Comparison of ENCODE assay signal across 14 cellular contexts in the genomic region with DNA sequence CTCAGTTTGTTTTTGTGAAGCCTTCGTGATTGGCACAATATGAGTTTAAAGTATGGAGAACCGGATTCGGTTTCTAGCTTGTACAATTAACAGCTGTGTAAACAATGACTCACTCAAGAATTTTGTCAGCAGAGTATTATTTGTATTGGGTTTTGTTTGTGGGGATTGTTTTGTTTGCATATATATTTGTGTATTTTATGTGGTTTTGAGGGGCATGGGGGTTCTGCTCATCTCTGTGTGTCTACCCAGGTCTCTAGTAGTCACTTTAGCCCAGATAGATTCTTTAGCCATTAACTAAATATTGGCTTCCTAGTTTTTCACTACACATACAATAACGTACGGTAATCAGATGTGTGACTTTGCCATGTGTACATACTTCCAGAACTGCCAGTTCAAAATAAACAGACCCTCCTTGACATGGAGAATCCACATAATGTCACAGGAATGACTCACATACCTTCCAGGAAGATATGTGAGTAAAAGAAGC. TPM values are rescaled to one million over a fixed set of nuclear protein-coding genes. Genes with fewer than 3 reads are reported as not detected.
DNase-seq lines count a peak whose midpoint lies in the region; ATAC-seq, FAIRE-seq and TF ChIP-seq lines count a peak whose summit lies in the region.
"Had no signal": no experiment of that assay in that cellular context is flagged by ENCODE, and none has a peak within 500 bp of the region (broad histone marks: within the 10 kb centered on the region; RNA-seq: fewer than 3 reads in every experiment).

No MANE protein-coding gene starts in this region.

- H3K27me3 Mint-ChIP-seq in naive thymus-derived CD4-positive, alpha-beta T cell: peaks cover 0 to 34% (median 15%) of the 10 kb centered on the region in 5 donors

- DNase-seq in LNCaP clone FGC (ENCODE audit: low read depth) (peak; percentile 96), NCI-H774 (lab: John Stamatoyannopoulos, UW) (peak; percentile 88), endothelial cell of umbilical vein (ENCODE audit: low read depth, low spot score) (peak; percentile 72), smooth muscle cell (lab: John Stamatoyannopoulos, UW; ENCODE audit: unreplicated experiment) (no peak), hippocampal formation (lab: John Stamatoyannopoulos, UW) (no peak)
- DNase-seq in naive thymus-derived CD4-positive, alpha-beta T cell: no peak
- no peak for DNase-seq in stimulated activated CD4-positive, alpha-beta T cell treated with anti-CD3 and anti-CD28 coated beads, Interleukin-2, amount 100 ng/mL, for 24 hours
- DNase-seq: activated CD8-positive, alpha-beta memory T cell treated with anti-CD3 and anti-CD28 coated beads for 24 hours; posterior cingulate gyrus had no signal

- CTCF ChIA-PET in endothelial cell of umbilical vein (lab: Charles Lee): interaction anchor here (0.8 to 3.4 kb wide), 7 partner anchors 8 to 248 kb away, joined by 3 to 25 read pairs (median 6); no protein-coding TSS in a partner anchor
- CTCF ChIA-PET in naive thymus-derived CD4-positive, alpha-beta T cell (lab: Charles Lee): no interaction called here

- no peaks in the 10 kb centered on the region for H3K79me2 ChIP-seq in endothelial cell of umbilical vein (ENCODE audit: control insufficient read depth, insufficient read depth, low read length)
- no peaks in the 10 kb centered on the region for H3K79me2 ChIP-seq in smooth muscle cell (ENCODE audit: low read depth)

- H3K27ac Mint-ChIP-seq in naive thymus-derived CD4-positive, alpha-beta T cell: no peak overlapping the region
- H3K27ac Mint-ChIP-seq: activated naive CD4-positive, alpha-beta T cell treated with anti-CD3 and anti-CD28 coated beads, Interleukin-2, amount 50 U/mL, for 72 hours had no signal

- POLR2A ChIA-PET in endothelial cell of umbilical vein (lab: Charles Lee): no interaction called here
- POLR2A ChIA-PET in naive thymus-derived CD4-positive, alpha-beta T cell (lab: Charles Lee): no interaction called here

- peaks cover 3 to 6% of the 10 kb centered on the region in 2 experiments for H3K27me3 ChIP-seq in endothelial cell of umbilical vein (ENCODE audit: control insufficient read depth in 2 of 2, insufficient read depth in 2 of 2, low read length in 2 of 2)
- no peaks in the 10 kb centered on the region for H3K27me3 ChIP-seq in smooth muscle cell (ENCODE audit: low read depth)
- H3K27me3 ChIP-seq in naive thymus-derived CD4-positive, alpha-beta T cell (ENCODE audit: control insufficient read depth in 2 of 2, insufficient read depth in 2 of 2, low read length in 2 of 2): no peaks in the 10 kb centered on the region

- H3K4me1 ChIP-seq in endothelial cell of umbilical vein (ENCODE audit: control insufficient read depth, extremely low read depth, insufficient read depth, low read length) (peaks cover 16% of the 10 kb centered on the region), smooth muscle cell (ENCODE audit: low read depth) (no peaks in the 10 kb centered on the region)
- no peaks in the 10 kb centered on the region for H3K4me1 ChIP-seq in naive thymus-derived CD4-positive, alpha-beta T cell (ENCODE audit: control insufficient read depth in 2 of 2, insufficient read depth in 2 of 2, low read length in 2 of 2)

- H3F3A ChIP-seq in smooth muscle cell (ENCODE audit: low read depth): no peaks in the 10 kb centered on the region

- TF ChIP-seq POLR2A in endothelial cell of umbilical vein (IDR thresholded peaks at IDR 0.05; ENCODE audit: low read depth, low read length): no peak

- H3K4me3 ChIP-seq in LNCaP clone FGC (ENCODE audit: low read depth, low read length) (no peak overlapping the region), endothelial cell of umbilical vein (replicated peaks in 1 of 3; ENCODE audit: insufficient read depth in 1 of 3, low read depth in 1 of 3, low read length in 3 of 3) (no peak overlapping the region), smooth muscle cell (no peak overlapping the region)
- no peak overlapping the region for H3K4me3 ChIP-seq in naive thymus-derived CD4-positive, alpha-beta T cell (ENCODE audit: low read length)
- H3K4me3 ChIP-seq: GM12878 had no signal

- intact Hi-C loops in endothelial cell of umbilical vein (cut with micrococcal nuclease): loop anchor here (2.0 kb wide), 1 partner anchor 202 kb away; no protein-coding TSS in a partner anchor
- intact Hi-C loops in naive thymus-derived CD4-positive, alpha-beta T cell (cut with micrococcal nuclease): no loop called here

- no peaks in the 10 kb centered on the region for H3K9me1 ChIP-seq in endothelial cell of umbilical vein (replicated peaks; ENCODE audit: control insufficient read depth, extremely low read depth, insufficient read depth, low read length)

- no peak for ATAC-seq in naive thymus-derived CD4-positive, alpha-beta T cell
- ATAC-seq: activated naive CD4-positive, alpha-beta T cell treated with anti-CD3 and anti-CD28 coated beads, Interleukin-2, amount 50 U/mL, for 72 hours; GM12878; left lobe of liver had no signal

- H3K4me1 Mint-ChIP-seq in naive thymus-derived CD4-positive, alpha-beta T cell: no peaks in the 10 kb centered on the region

- H3K4me2 ChIP-seq in endothelial cell of umbilical vein (ENCODE audit: insufficient read depth, low read length) (peak overlapping the region; percentile 43), smooth muscle cell (peak overlapping the region; percentile 10)

- peak; percentile 89 for FAIRE-seq in endothelial cell of umbilical vein (lab: Jason Lieb, UNC)
- FAIRE-seq: GM12878 had no signal

- dilution Hi-C loops in endothelial cell of umbilical vein (cut with MboI; ENCODE audit: extremely low pct_ligation_motif_present, low sequenced_read_pairs): no loop called here

- peak overlapping the region; percentile 35 for H3K27ac ChIP-seq in endothelial cell of umbilical vein (ENCODE audit: insufficient read depth, low read depth, low read length)
- peak overlapping the region; percentile 22 for H3K27ac ChIP-seq in smooth muscle cell (ENCODE audit: low read depth)
- no peak overlapping the region for H3K27ac ChIP-seq in naive thymus-derived CD4-positive, alpha-beta T cell (ENCODE audit: low read depth, low read length)

- H3K36me3 ChIP-seq in endothelial cell of umbilical vein (ENCODE audit: control insufficient read depth in 2 of 2, extremely low read depth in 1 of 2, insufficient read depth in 2 of 2, low read length in 2 of 2) (no peaks in the 10 kb centered on the region), smooth muscle cell (ENCODE audit: low read depth) (no peaks in the 10 kb centered on the region)
- no peaks in the 10 kb centered on the region for H3K36me3 ChIP-seq in naive thymus-derived CD4-positive, alpha-beta T cell (ENCODE audit: control insufficient read depth in 2 of 3, insufficient read depth in 3 of 3, low read length in 3 of 3)

- no peaks in the 10 kb centered on the region for H3K9me3 ChIP-seq in endothelial cell of umbilical vein (replicated peaks; ENCODE audit: control insufficient read depth, insufficient read depth, low read length)
- no peaks in the 10 kb centered on the region for H3K9me3 ChIP-seq in smooth muscle cell (replicated peaks; ENCODE audit: low read depth)
- H3K9me3 ChIP-seq in naive thymus-derived CD4-positive, alpha-beta T cell (ENCODE audit: control insufficient read depth in 2 of 3, low read length in 3 of 3): no peaks in the 10 kb centered on the region

- no peaks in the 10 kb centered on the region for H3K9me3 Mint-ChIP-seq in naive thymus-derived CD4-positive, alpha-beta T cell
- H3K9me3 Mint-ChIP-seq: activated naive CD4-positive, alpha-beta T cell treated with anti-CD3 and anti-CD28 coated beads, Interleukin-2, amount 50 U/mL, for 72 hours had no signal

- no peak overlapping the region for H3K4me3 Mint-ChIP-seq in naive thymus-derived CD4-positive, alpha-beta T cell

- peak overlapping the region; percentile 61 for H2AFZ ChIP-seq in endothelial cell of umbilical vein (ENCODE audit: low read depth, low read length)
- no peak overlapping the region for H2AFZ ChIP-seq in smooth muscle cell (ENCODE audit: low read depth)

- no TSS peak for BruUV-seq in endothelial cell of umbilical vein (replicated peaks; lab: Mats Ljungman, UMichigan)

- no peaks in the 10 kb centered on the region for H3K36me3 Mint-ChIP-seq in naive thymus-derived CD4-positive, alpha-beta T cell
- H3K36me3 Mint-ChIP-seq: activated naive CD4-positive, alpha-beta T cell treated with anti-CD3 and anti-CD28 coated beads, Interleukin-2, amount 50 U/mL, for 72 hours had no signal

- H4K20me1 ChIP-seq in endothelial cell of umbilical vein (replicated peaks; ENCODE audit: control insufficient read depth, extremely low read depth, insufficient read depth, low read length) (no peaks in the 10 kb centered on the region), smooth muscle cell (ENCODE audit: low read depth) (no peaks in the 10 kb centered on the region)

- TF ChIP-seq CTCF in LNCaP clone FGC (IDR thresholded peaks at IDR 0.05; ENCODE audit: control insufficient read depth, extremely low read depth, insufficient read depth): no peak
- no peak for TF ChIP-seq CTCF in endothelial cell of umbilical vein (IDR thresholded peaks at IDR 0.05; ENCODE audit: extremely low read depth in 1 of 2, insufficient read depth in 1 of 2, low read depth in 1 of 2, low read length in 2 of 2)
- TF ChIP-seq CTCF in smooth muscle cell (IDR thresholded peaks at IDR 0.05; ENCODE audit: borderline replicate concordance, insufficient read depth, poor library complexity, severe bottlenecking): no peak

- 38% methylated on average over 5 of the region's 5 CpGs for WGBS in smooth muscle cell (ENCODE audit: low lambda C conversion rate)

- no peak overlapping the region for H3K9ac ChIP-seq in endothelial cell of umbilical vein (replicated peaks; ENCODE audit: extremely low read depth, insufficient read depth, low read length)
- H3K9ac ChIP-seq in smooth muscle cell (ENCODE audit: low read depth): no peak overlapping the region

RNA-seq across cellular contexts. Expression of gene MS4A7, which starts 7.5 kb away (rescaled TPM):
- total RNA-seq in endothelial cell of umbilical vein: not detected in 2 replicates
- 0.04 TPM in 1 of 2 replicates, not detected in the other for polyA plus RNA-seq in endothelial cell of umbilical vein
- not detected in 2 replicates for polyA plus RNA-seq in endothelial cell of umbilical vein (2011; cell fraction: cytosol; rRNA removed)
- polyA plus RNA-seq in endothelial cell of umbilical vein (2011; cell fraction: nucleus; rRNA removed): not detected in 2 replicates
- not detected in 2 replicates for polyA plus RNA-seq in endothelial cell of umbilical vein (2012)
- polyA minus RNA-seq in endothelial cell of umbilical vein: not detected in 2 replicates
- polyA minus RNA-seq in endothelial cell of umbilical vein (2011; cell fraction: cytosol; rRNA and poly(A)+ RNA removed): not detected
- polyA minus RNA-seq in endothelial cell of umbilical vein (2011; cell fraction: nucleus; rRNA and poly(A)+ RNA removed): not detected in 2 replicates
- total RNA-seq in smooth muscle cell: not detected in 2 replicates
- polyA plus RNA-seq in smooth muscle cell: not detected in 2 replicates
- total RNA-seq in naive thymus-derived CD4-positive, alpha-beta T cell: 10 to 100 TPM in 1 of 5 experiments, 1 to 10 TPM in 3, not detected in 1; 3.2 to 83.4 (median 3.8) TPM
- under 1 TPM in 1 of 2 donors, not detected in 1; 0.22 TPM for polyA plus RNA-seq in naive thymus-derived CD4-positive, alpha-beta T cell
- total RNA-seq: activated naive CD4-positive, alpha-beta T cell treated with anti-CD3 and anti-CD28 coated beads, Interleukin-2, amount 50 U/mL, for 72 hours; dermis microvascular lymphatic vessel endothelial cell; T-helper 2 cell treated with Interferon-gamma antibody and Interleukin-4, amounts not matched to agents 100 ng/mL and 5 ng/mL, for 36 hours had no signal

RNA-seq across cellular contexts. Expression of gene MS4A14, which starts 25.4 kb away (rescaled TPM):
- not detected in 2 replicates for total RNA-seq in endothelial cell of umbilical vein
- polyA plus RNA-seq in endothelial cell of umbilical vein: not detected in 2 replicates
- not detected in 2 replicates for polyA plus RNA-seq in endothelial cell of umbilical vein (2011; cell fraction: cytosol; rRNA removed)
- polyA plus RNA-seq in endothelial cell of umbilical vein (2011; cell fraction: nucleus; rRNA removed): not detected in 2 replicates
- polyA plus RNA-seq in endothelial cell of umbilical vein (2012): not detected in 2 replicates
- not detected in 2 replicates for polyA minus RNA-seq in endothelial cell of umbilical vein
- not detected for polyA minus RNA-seq in endothelial cell of umbilical vein (2011; cell fraction: cytosol; rRNA and poly(A)+ RNA removed)
- not detected in 2 replicates for polyA minus RNA-seq in endothelial cell of umbilical vein (2011; cell fraction: nucleus; rRNA and poly(A)+ RNA removed)
- not detected in 2 replicates for total RNA-seq in smooth muscle cell
- polyA plus RNA-seq in smooth muscle cell: not detected in 2 replicates
- total RNA-seq in naive thymus-derived CD4-positive, alpha-beta T cell: 1 to 10 TPM in 1 of 5 experiments, under 1 TPM in 2, not detected in 2; 0.13 to 5.6 (median 0.37) TPM
- not detected for polyA plus RNA-seq in naive thymus-derived CD4-positive, alpha-beta T cell
- total RNA-seq: activated naive CD4-positive, alpha-beta T cell treated with anti-CD3 and anti-CD28 coated beads, Interleukin-2, amount 50 U/mL, for 72 hours; dermis microvascular lymphatic vessel endothelial cell; T-helper 2 cell treated with Interferon-gamma antibody and Interleukin-4, amounts not matched to agents 100 ng/mL and 5 ng/mL, for 36 hours had no signal

RNA-seq across cellular contexts. Expression of gene MS4A6E, which starts 43.8 kb away (rescaled TPM):
- total RNA-seq in endothelial cell of umbilical vein: not detected in 2 replicates
- polyA plus RNA-seq in endothelial cell of umbilical vein: not detected in 2 replicates
- polyA plus RNA-seq in endothelial cell of umbilical vein (2011; cell fraction: cytosol; rRNA removed): not detected in 2 replicates
- not detected in 2 replicates for polyA plus RNA-seq in endothelial cell of umbilical vein (2011; cell fraction: nucleus; rRNA removed)
- not detected in 2 replicates for polyA plus RNA-seq in endothelial cell of umbilical vein (2012)
- not detected in 2 replicates for polyA minus RNA-seq in endothelial cell of umbilical vein
- not detected for polyA minus RNA-seq in endothelial cell of umbilical vein (2011; cell fraction: cytosol; rRNA and poly(A)+ RNA removed)
- polyA minus RNA-seq in endothelial cell of umbilical vein (2011; cell fraction: nucleus; rRNA and poly(A)+ RNA removed): not detected in 2 replicates
- not detected in 2 replicates for total RNA-seq in smooth muscle cell
- not detected in 2 replicates for polyA plus RNA-seq in smooth muscle cell
- not detected for total RNA-seq in naive thymus-derived CD4-positive, alpha-beta T cell
- not detected for polyA plus RNA-seq in naive thymus-derived CD4-positive, alpha-beta T cell
- total RNA-seq: activated naive CD4-positive, alpha-beta T cell treated with anti-CD3 and anti-CD28 coated beads, Interleukin-2, amount 50 U/mL, for 72 hours; dermis microvascular lymphatic vessel endothelial cell; GM12878; left lobe of liver; T-helper 2 cell treated with Interferon-gamma antibody and Interleukin-4, amounts not matched to agents 100 ng/mL and 5 ng/mL, for 36 hours had no signal

RNA-seq across cellular contexts. Expression of gene MS4A5, which starts 58.5 kb away (rescaled TPM):
- not detected in 2 replicates for total RNA-seq in endothelial cell of umbilical vein
- polyA plus RNA-seq in endothelial cell of umbilical vein: not detected in 2 replicates
- not detected in 2 replicates for polyA plus RNA-seq in endothelial cell of umbilical vein (2011; cell fraction: cytosol; rRNA removed)
- not detected in 2 replicates for polyA plus RNA-seq in endothelial cell of umbilical vein (2011; cell fraction: nucleus; rRNA removed)
- polyA plus RNA-seq in endothelial cell of umbilical vein (2012): not detected in 2 replicates
- not detected in 2 replicates for polyA minus RNA-seq in endothelial cell of umbilical vein
- not detected for polyA minus RNA-seq in endothelial cell of umbilical vein (2011; cell fraction: cytosol; rRNA and poly(A)+ RNA removed)
- not detected in 2 replicates for polyA minus RNA-seq in endothelial cell of umbilical vein (2011; cell fraction: nucleus; rRNA and poly(A)+ RNA removed)
- total RNA-seq in smooth muscle cell: not detected in 2 replicates
- polyA plus RNA-seq in smooth muscle cell: not detected in 2 replicates
- total RNA-seq in naive thymus-derived CD4-positive, alpha-beta T cell: not detected
- polyA plus RNA-seq in naive thymus-derived CD4-positive, alpha-beta T cell: not detected
- total RNA-seq: activated naive CD4-positive, alpha-beta T cell treated with anti-CD3 and anti-CD28 coated beads, Interleukin-2, amount 50 U/mL, for 72 hours; dermis microvascular lymphatic vessel endothelial cell; GM12878; left lobe of liver; T-helper 2 cell treated with Interferon-gamma antibody and Interleukin-4, amounts not matched to agents 100 ng/mL and 5 ng/mL, for 36 hours had no signal
- polyA plus RNA-seq: GM12878 had no signal

Comparison
In these comparisons a context has a peak if more than half of its experiments do, and no peak if none do; other contexts are left out.
1. DNase-seq: peak in LNCaP clone FGC (single experiment), NCI-H774 (single experiment) and endothelial cell of umbilical vein (single experiment); none in smooth muscle cell (single experiment), naive thymus-derived CD4-positive, alpha-beta T cell (0 of 9), stimulated activated CD4-positive, alpha-beta T cell treated with anti-CD3 and anti-CD28 coated beads, Interleukin-2, amount 100 ng/mL, for 24 hours (0 of 2) and hippocampal formation (0 of 2).